Comparison of ENCODE assay signal across 1 cellular context in the genomic region with DNA sequence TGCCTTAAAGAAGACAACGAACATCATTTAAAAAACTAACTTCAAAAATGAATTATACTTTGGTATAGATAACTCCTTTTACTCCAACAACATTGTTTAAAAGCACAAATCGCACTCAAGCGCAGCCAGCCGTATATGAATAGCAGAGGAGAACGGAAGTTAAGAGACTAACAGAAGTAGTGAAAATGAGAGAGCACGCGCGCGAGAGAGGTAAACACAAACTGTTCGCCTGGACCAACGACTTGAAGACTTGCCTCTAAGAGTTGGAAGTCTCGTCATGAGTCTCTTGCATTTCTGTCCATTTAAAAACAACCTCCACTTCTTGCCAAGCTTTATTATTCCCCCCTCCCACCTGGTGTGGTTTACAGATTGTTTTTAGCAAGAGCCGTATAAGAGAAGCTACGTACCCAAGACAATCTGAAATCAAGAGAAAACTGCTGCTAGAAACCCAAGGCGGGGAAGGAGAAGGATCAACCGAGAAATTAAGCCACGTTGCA.
TF ChIP-seq lines count a peak whose summit lies in the region.

No MANE protein-coding gene starts in this region.

TF ChIP-seq in SK-N-SH, 30 proteins besides CTCF, POLR2A, EP300 and RAD21 (continued from another document):
- TF ChIP-seq, protein P1, sequence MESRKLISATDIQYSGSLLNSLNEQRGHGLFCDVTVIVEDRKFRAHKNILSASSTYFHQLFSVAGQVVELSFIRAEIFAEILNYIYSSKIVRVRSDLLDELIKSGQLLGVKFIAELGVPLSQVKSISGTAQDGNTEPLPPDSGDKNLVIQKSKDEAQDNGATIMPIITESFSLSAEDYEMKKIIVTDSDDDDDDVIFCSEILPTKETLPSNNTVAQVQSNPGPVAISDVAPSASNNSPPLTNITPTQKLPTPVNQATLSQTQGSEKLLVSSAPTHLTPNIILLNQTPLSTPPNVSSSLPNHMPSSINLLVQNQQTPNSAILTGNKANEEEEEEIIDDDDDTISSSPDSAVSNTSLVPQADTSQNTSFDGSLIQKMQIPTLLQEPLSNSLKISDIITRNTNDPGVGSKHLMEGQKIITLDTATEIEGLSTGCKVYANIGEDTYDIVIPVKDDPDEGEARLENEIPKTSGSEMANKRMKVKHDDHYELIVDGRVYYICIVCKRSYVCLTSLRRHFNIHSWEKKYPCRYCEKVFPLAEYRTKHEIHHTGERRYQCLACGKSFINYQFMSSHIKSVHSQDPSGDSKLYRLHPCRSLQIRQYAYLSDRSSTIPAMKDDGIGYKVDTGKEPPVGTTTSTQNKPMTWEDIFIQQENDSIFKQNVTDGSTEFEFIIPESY (IDR thresholded peaks at IDR 0.05; ENCODE audit: borderline replicate concordance, low read depth), result no peak
- no peak for TF ChIP-seq RXRA (IDR thresholded peaks at IDR 0.05; ENCODE audit: borderline replicate concordance, low read depth)
- TF ChIP-seq, protein P2, sequence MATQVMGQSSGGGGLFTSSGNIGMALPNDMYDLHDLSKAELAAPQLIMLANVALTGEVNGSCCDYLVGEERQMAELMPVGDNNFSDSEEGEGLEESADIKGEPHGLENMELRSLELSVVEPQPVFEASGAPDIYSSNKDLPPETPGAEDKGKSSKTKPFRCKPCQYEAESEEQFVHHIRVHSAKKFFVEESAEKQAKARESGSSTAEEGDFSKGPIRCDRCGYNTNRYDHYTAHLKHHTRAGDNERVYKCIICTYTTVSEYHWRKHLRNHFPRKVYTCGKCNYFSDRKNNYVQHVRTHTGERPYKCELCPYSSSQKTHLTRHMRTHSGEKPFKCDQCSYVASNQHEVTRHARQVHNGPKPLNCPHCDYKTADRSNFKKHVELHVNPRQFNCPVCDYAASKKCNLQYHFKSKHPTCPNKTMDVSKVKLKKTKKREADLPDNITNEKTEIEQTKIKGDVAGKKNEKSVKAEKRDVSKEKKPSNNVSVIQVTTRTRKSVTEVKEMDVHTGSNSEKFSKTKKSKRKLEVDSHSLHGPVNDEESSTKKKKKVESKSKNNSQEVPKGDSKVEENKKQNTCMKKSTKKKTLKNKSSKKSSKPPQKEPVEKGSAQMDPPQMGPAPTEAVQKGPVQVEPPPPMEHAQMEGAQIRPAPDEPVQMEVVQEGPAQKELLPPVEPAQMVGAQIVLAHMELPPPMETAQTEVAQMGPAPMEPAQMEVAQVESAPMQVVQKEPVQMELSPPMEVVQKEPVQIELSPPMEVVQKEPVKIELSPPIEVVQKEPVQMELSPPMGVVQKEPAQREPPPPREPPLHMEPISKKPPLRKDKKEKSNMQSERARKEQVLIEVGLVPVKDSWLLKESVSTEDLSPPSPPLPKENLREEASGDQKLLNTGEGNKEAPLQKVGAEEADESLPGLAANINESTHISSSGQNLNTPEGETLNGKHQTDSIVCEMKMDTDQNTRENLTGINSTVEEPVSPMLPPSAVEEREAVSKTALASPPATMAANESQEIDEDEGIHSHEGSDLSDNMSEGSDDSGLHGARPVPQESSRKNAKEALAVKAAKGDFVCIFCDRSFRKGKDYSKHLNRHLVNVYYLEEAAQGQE (IDR thresholded peaks at IDR 0.05; ENCODE audit: low read depth, low read length), result no peak
- TF ChIP-seq YY1 (IDR thresholded peaks at IDR 0.05; ENCODE audit: low read depth), result no peak
- TF ChIP-seq, protein P3, sequence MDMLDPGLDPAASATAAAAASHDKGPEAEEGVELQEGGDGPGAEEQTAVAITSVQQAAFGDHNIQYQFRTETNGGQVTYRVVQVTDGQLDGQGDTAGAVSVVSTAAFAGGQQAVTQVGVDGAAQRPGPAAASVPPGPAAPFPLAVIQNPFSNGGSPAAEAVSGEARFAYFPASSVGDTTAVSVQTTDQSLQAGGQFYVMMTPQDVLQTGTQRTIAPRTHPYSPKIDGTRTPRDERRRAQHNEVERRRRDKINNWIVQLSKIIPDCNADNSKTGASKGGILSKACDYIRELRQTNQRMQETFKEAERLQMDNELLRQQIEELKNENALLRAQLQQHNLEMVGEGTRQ (IDR thresholded peaks at IDR 0.05; ENCODE audit: borderline replicate concordance, low read depth, low read length), result no peak
- no peak for TF ChIP-seq POLR2AphosphoS5 (IDR thresholded peaks at IDR 0.05; ENCODE audit: low read depth, low read length)
